ENCODE assay signal across 15 cellular contexts in the genomic region with DNA sequence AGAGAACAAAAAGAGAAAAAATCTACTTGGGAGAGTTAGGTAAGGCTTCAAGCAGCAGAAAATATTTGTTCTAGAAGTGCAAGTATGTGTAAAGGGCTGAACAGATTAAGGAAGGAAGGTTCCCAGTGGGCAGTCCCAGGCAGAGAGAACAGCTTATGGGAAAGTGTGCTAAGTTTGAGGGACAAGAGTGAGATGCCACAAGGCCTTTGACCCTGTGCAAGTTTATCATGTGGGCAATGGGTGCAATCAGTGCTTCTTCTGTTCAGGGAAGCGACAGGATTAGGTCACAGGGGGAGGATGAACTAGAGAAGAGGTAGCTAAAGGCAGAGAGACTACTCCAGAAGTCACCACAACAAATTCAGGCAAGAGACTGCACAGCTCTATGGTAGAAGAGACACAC. TPM values are rescaled to one million over a fixed set of nuclear protein-coding genes. Genes with fewer than 3 reads are reported as not detected.
DNase-seq lines count a peak whose midpoint lies in the region; ATAC-seq, FAIRE-seq and TF ChIP-seq lines count a peak whose summit lies in the region.
"Had no signal": no experiment of that assay in that cellular context is flagged by ENCODE, and none has a peak within 500 bp of the region (broad histone marks: within the 10 kb centered on the region; RNA-seq: fewer than 3 reads in every experiment).

No MANE protein-coding gene starts in this region.

- H3K4me3 ChIP-seq in BLaER1 treated with 17β-estradiol and CSF1 and Interleukin-3, amounts not matched to agents 10 nM and 100 nM = no peak overlapping the region

- no peak for FAIRE-seq in H54 (lab: Jason Lieb, UNC)
- FAIRE-seq: RCC 7860 had no signal

- peaks cover 0 to 18% (median 0%) of the 10 kb centered on the region in 11 experiments; a peak in 2 of 22 replicates for H4K20me1 ChIP-seq in BLaER1 treated with 17β-estradiol and CSF1 and Interleukin-3, amounts not matched to agents 10 nM and 100 nM

- peak overlapping the region in 3 of 4 donors; percentile 69 to 77 (median 70) for H3K4me3 Mint-ChIP-seq in IgD-negative memory B cell
- H3K4me3 Mint-ChIP-seq in natural killer cell treated with Interleukin-12 subunit alpha and Interleukin-12 subunit beta and Interleukin-15 and Interleukin-18, amount 100 ng/mL, for 72 hours = peak overlapping the region; percentile 84
- H3K4me3 Mint-ChIP-seq: endodermal cell had no signal

- DNase-seq in cerebellar cortex (ENCODE audit: low spot score) (peak; percentile 23), OCI-M2 (lab: John Stamatoyannopoulos, UW; ENCODE audit: unreplicated experiment) (no peak), H54 (ENCODE audit: insufficient read length, low spot score) (no peak)
- DNase-seq in natural killer cell treated with Interleukin-12 subunit alpha and Interleukin-12 subunit beta and Interleukin-15 and Interleukin-18, amount 100 ng/mL, for 72 hours (ENCODE audit: low spot score) = no peak
- DNase-seq: activated CD4-positive, CD25-positive, alpha-beta regulatory T cell; anterior cingulate cortex; endodermal cell; H7; hippocampal formation; stimulated activated CD4-positive, alpha-beta T cell treated with anti-CD3 and anti-CD28 coated beads, Interleukin-1b, Interleukin-23, amount 100 ng/mL, for 48 hours had no signal

- peak overlapping the region; percentile 85 to 98 (median 91) for H3K4me2 ChIP-seq in BLaER1 treated with 17β-estradiol and CSF1 and Interleukin-3, amounts not matched to agents 10 nM and 100 nM

- H3K9me3 Mint-ChIP-seq in IgD-negative memory B cell = no peaks in the 10 kb centered on the region
- no peaks in the 10 kb centered on the region for H3K9me3 Mint-ChIP-seq in natural killer cell treated with Interleukin-12 subunit alpha and Interleukin-12 subunit beta and Interleukin-15 and Interleukin-18, amount 100 ng/mL, for 72 hours
- H3K9me3 Mint-ChIP-seq: endodermal cell had no signal

- no peak for ATAC-seq in natural killer cell treated with Interleukin-12 subunit alpha and Interleukin-12 subunit beta and Interleukin-15 and Interleukin-18, amount 100 ng/mL, for 72 hours
- ATAC-seq in GM18520 (IDR thresholded peaks at IDR 0.05; ENCODE audit: unreplicated experiment) = no peak
- ATAC-seq in HG02763 (IDR thresholded peaks at IDR 0.05; ENCODE audit: unreplicated experiment) = no peak

- no peaks in the 10 kb centered on the region for H3K27me3 ChIP-seq in BLaER1 treated with 17β-estradiol and CSF1 and Interleukin-3, amounts not matched to agents 10 nM and 100 nM

- peaks cover 72 to 100% (median 91%) of the 10 kb centered on the region in 10 experiments for H3K4me1 ChIP-seq in BLaER1 treated with 17β-estradiol and CSF1 and Interleukin-3, amounts not matched to agents 10 nM and 100 nM

- peaks cover 0 to 6% (median 0%) of the 10 kb centered on the region in 11 experiments; a peak in 1 of 22 replicates for H3K9me3 ChIP-seq in BLaER1 treated with 17β-estradiol and CSF1 and Interleukin-3, amounts not matched to agents 10 nM and 100 nM (replicated peaks in 1 of 11)

- no peak for TF ChIP-seq POLR2A in H54 (IDR thresholded peaks at IDR 0.05; ENCODE audit: low read depth, low read length)

- peaks cover 0 to 25% (median 15%) of the 10 kb centered on the region in 11 experiments; a peak in 12 of 22 replicates for H3K36me3 ChIP-seq in BLaER1 treated with 17β-estradiol and CSF1 and Interleukin-3, amounts not matched to agents 10 nM and 100 nM

- H3K27ac ChIP-seq in BLaER1 treated with 17β-estradiol and CSF1 and Interleukin-3, amounts not matched to agents 10 nM and 100 nM = peak overlapping the region; percentile 50 to 97 (median 91); a peak in 21 of 22 replicates

- H3K36me3 Mint-ChIP-seq in IgD-negative memory B cell = no peaks in the 10 kb centered on the region
- peaks cover 1% of the 10 kb centered on the region for H3K36me3 Mint-ChIP-seq in natural killer cell treated with Interleukin-12 subunit alpha and Interleukin-12 subunit beta and Interleukin-15 and Interleukin-18, amount 100 ng/mL, for 72 hours

- H3K4me1 Mint-ChIP-seq in IgD-negative memory B cell = peaks cover 58 to 73% (median 63%) of the 10 kb centered on the region in 3 donors
- peaks cover 76 to 81% of the 10 kb centered on the region in 2 donors for H3K4me1 Mint-ChIP-seq in natural killer cell treated with Interleukin-12 subunit alpha and Interleukin-12 subunit beta and Interleukin-15 and Interleukin-18, amount 100 ng/mL, for 72 hours (ENCODE audit: low read depth in 2 of 2)

- peak overlapping the region; percentile 87 to 96 (median 89) for H3K27ac Mint-ChIP-seq in IgD-negative memory B cell
- H3K27ac Mint-ChIP-seq in natural killer cell treated with Interleukin-12 subunit alpha and Interleukin-12 subunit beta and Interleukin-15 and Interleukin-18, amount 100 ng/mL, for 72 hours = peak overlapping the region; percentile 95 to 98

- H3K27me3 Mint-ChIP-seq in IgD-negative memory B cell = no peaks in the 10 kb centered on the region
- no peaks in the 10 kb centered on the region for H3K27me3 Mint-ChIP-seq in natural killer cell treated with Interleukin-12 subunit alpha and Interleukin-12 subunit beta and Interleukin-15 and Interleukin-18, amount 100 ng/mL, for 72 hours

- H3K9ac ChIP-seq in BLaER1 treated with 17β-estradiol and CSF1 and Interleukin-3, amounts not matched to agents 10 nM and 100 nM = peak overlapping the region in 8 of 11 experiments; percentile 6 to 85 (median 42); a peak in 12 of 22 replicates

RNA-seq across cellular contexts. Expression of a gene that starts 44.4 kb away (rescaled TPM):
- 8.8 TPM for polyA plus RNA-seq in IgD-negative memory B cell
- 10 to 100 TPM; 57.8 to 80.3 TPM for total RNA-seq in natural killer cell treated with Interleukin-12 subunit alpha and Interleukin-12 subunit beta and Interleukin-15 and Interleukin-18, amount 100 ng/mL, for 72 hours
